Comparison of ENCODE assay signal across 8 cellular contexts in genomic region chr17:7294614-7295153, GRCh38. TPM values are rescaled to one million over a fixed set of nuclear protein-coding genes. Genes with fewer than 3 reads are reported as not detected.
DNase-seq lines count a peak whose midpoint lies in the region; ATAC-seq and TF ChIP-seq lines count a peak whose summit lies in the region.

Gene YBX2 (minus strand): TSS chr17:7294639. CDS start chr17:7294500, 139 bp downstream.

- CTCF ChIA-PET in CD8-positive, alpha-beta memory T cell (lab: Charles Lee), result no interaction called here

- peak within 1 kb of the TSS in 6 of 8 donors; percentile 23 to 80 (median 48) for H3K27ac Mint-ChIP-seq in CD8-positive, alpha-beta memory T cell

- peaks cover 24% of the 10 kb centered on the region for H3K4me1 ChIP-seq in CD8-positive, alpha-beta memory T cell (ENCODE audit: insufficient read depth, low read length)
- peaks cover 31% of the 10 kb centered on the region for H3K4me1 ChIP-seq in rectal smooth muscle tissue (ENCODE audit: control insufficient read depth, insufficient read depth, low read length)

- intact Hi-C loops in Right ventricle myocardium inferior (cut with DNase I), result no loop called here

- DNase-seq in CD8-positive, alpha-beta memory T cell, result peak; percentile 62 to 79 (median 66)
- peak in 1 of 2 experiments; percentile 25 for DNase-seq in HL-60 (ENCODE audit: low read depth in 1 of 2, low spot score in 1 of 2)
- DNase-seq in OCI-M2 (lab: John Stamatoyannopoulos, UW; ENCODE audit: unreplicated experiment), result peak; percentile 42
- peak; percentile 61 for DNase-seq in activated T-helper 9 cell treated with anti-CD3 and anti-CD28 coated beads, Interleukin-2, amount 50 U/mL, for 16 hours (ENCODE audit: low read depth)
- no peak for DNase-seq in Right ventricle myocardium inferior (ENCODE audit: missing footprints)

- H3K9me3 Mint-ChIP-seq in CD8-positive, alpha-beta memory T cell, result peaks cover 0 to 2% (median 0%) of the 10 kb centered on the region in 5 donors

- ATAC-seq in Right ventricle myocardium inferior (peak; percentile 29), HG02981 (IDR thresholded peaks at IDR 0.05; ENCODE audit: unreplicated experiment) (no peak), GM18520 (IDR thresholded peaks at IDR 0.05; ENCODE audit: unreplicated experiment) (no peak)

- peak within 1 kb of the TSS; percentile 32 for H3K4me3 ChIP-seq in CD8-positive, alpha-beta memory T cell (ENCODE audit: low read length)
- peak within 1 kb of the TSS; percentile 20 for H3K4me3 ChIP-seq in HL-60 (replicated peaks; ENCODE audit: insufficient read depth, low read length)
- peak within 1 kb of the TSS; percentile 61 for H3K4me3 ChIP-seq in rectal smooth muscle tissue (ENCODE audit: low read length)

- H3K9me3 ChIP-seq in CD8-positive, alpha-beta memory T cell (ENCODE audit: low read length), result no peaks in the 10 kb centered on the region

- peaks cover 7% of the 10 kb centered on the region for H3K27me3 ChIP-seq in CD8-positive, alpha-beta memory T cell (ENCODE audit: insufficient read depth, low read length, poor library complexity, severe bottlenecking)
- H3K27me3 ChIP-seq in HL-60 (ENCODE audit: insufficient read depth, poor library complexity, severe bottlenecking) (peaks cover 2% of the 10 kb centered on the region), rectal smooth muscle tissue (ENCODE audit: control insufficient read depth, insufficient read depth, low read length) (peaks cover 6% of the 10 kb centered on the region)

- H3K36me3 Mint-ChIP-seq in CD8-positive, alpha-beta memory T cell, result no peaks in the 10 kb centered on the region

- H3K27me3 Mint-ChIP-seq in CD8-positive, alpha-beta memory T cell, result peaks cover 25 to 26% of the 10 kb centered on the region in 2 donors

- H3K36me3 ChIP-seq in CD8-positive, alpha-beta memory T cell (ENCODE audit: insufficient read depth, low read length), result no peaks in the 10 kb centered on the region
- no peaks in the 10 kb centered on the region for H3K36me3 ChIP-seq in rectal smooth muscle tissue (ENCODE audit: control insufficient read depth, insufficient read depth, low read length)

- POLR2A ChIA-PET in CD8-positive, alpha-beta memory T cell (lab: Charles Lee), result no interaction called here

- no peak within 1 kb of the TSS for H3K27ac ChIP-seq in CD8-positive, alpha-beta memory T cell (ENCODE audit: low read depth, low read length)
- H3K27ac ChIP-seq in HL-60 (replicated peaks), result no peak within 1 kb of the TSS
- H3K27ac ChIP-seq in rectal smooth muscle tissue (ENCODE audit: low read depth, low read length), result peak within 1 kb of the TSS; percentile 31

- H3K4me1 Mint-ChIP-seq in CD8-positive, alpha-beta memory T cell, result peaks cover 14 to 27% (median 22%) of the 10 kb centered on the region in 3 donors

- no peak for TF ChIP-seq CTCF in HL-60 (IDR thresholded peaks at IDR 0.05; ENCODE audit: insufficient read depth, low read length)

- H3K9ac ChIP-seq in rectal smooth muscle tissue (ENCODE audit: low read length), result no peak within 1 kb of the TSS

- H3K4me3 Mint-ChIP-seq in CD8-positive, alpha-beta memory T cell, result peak within 1 kb of the TSS; percentile 74 to 87 (median 79)

RNA-seq across cellular contexts. Expression of gene YBX2, which starts in this region (rescaled TPM):
- total RNA-seq in CD8-positive, alpha-beta memory T cell, result under 1 TPM; 0.07 to 0.26 TPM
- not detected for polyA plus RNA-seq in CD8-positive, alpha-beta memory T cell
- total RNA-seq in Right ventricle myocardium inferior, result 0.81 TPM

Comparison
In these comparisons a context has a peak if more than half of its experiments do, and no peak if none do; other contexts are left out.
1. Peak in DNase-seq and H3K4me3 ChIP-seq in CD8-positive, alpha-beta memory T cell; RNA of the gene not detected or under 1 TPM.
2. Peak in ATAC-seq in Right ventricle myocardium inferior; RNA of the gene not detected or under 1 TPM.